13 cellular contexts compared by ENCODE assay signal in the genomic region with DNA sequence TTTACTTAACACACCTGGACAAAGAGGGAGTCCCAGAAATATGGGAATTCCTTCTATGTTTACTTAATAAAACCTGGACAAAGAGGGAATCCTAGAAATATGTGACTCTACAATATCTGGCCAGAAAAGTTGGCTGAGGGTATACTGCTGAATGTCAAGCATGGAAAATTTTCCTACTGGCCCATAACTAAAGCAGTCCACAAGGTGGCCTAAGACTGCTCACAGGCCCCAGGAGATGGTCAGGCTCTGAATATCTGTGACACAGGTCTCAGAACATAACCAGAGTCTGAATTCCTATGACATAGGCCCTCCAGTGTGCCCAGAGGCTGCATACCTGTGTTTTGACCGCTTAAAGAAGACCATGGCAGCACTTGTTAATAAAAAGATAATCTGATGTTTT.
DNase-seq lines count a peak whose midpoint lies in the region; ATAC-seq and TF ChIP-seq lines count a peak whose summit lies in the region.
"Had no signal": no experiment of that assay in that cellular context is flagged by ENCODE, and none has a peak within 500 bp of the region (broad histone marks: within the 10 kb centered on the region; RNA-seq: fewer than 3 reads in every experiment).

No MANE protein-coding gene starts in this region.

- DNase-seq in NCI-H2196 (lab: John Stamatoyannopoulos, UW; ENCODE audit: unreplicated experiment), result peak; percentile 3
- DNase-seq in NCI-H2196 treated with DMSO at 0.1 percent for 48 hours (lab: John Stamatoyannopoulos, UW; ENCODE audit: unreplicated experiment), result no peak
- peak; percentile 2 for DNase-seq in globus pallidus (ENCODE audit: low spot score)
- DNase-seq in left ventricle myocardium superior, result no peak
- DNase-seq: activated T-cell treated with anti-CD3 and anti-CD28 coated beads, Interleukin-2, amount 50 U/mL, for 1 hour; DND-41; effector CD4-positive, alpha-beta T cell; heart left ventricle had no signal

- H3K27me3 ChIP-seq in OCI-LY3 (ENCODE audit: low read depth, low read length) (no peaks in the 10 kb centered on the region), parathyroid adenoma (ENCODE audit: control insufficient read depth, insufficient read depth, low read length) (no peaks in the 10 kb centered on the region)
- H3K27me3 ChIP-seq: heart left ventricle had no signal

- H3K27ac ChIP-seq in OCI-LY3 (ENCODE audit: low read length), result peak overlapping the region; percentile 76
- peak overlapping the region; percentile 84 for H3K27ac ChIP-seq in parathyroid adenoma
- H3K27ac ChIP-seq: heart left ventricle, thoracic aorta had no signal

- H3K9me3 ChIP-seq in OCI-LY3 (ENCODE audit: insufficient read depth, low read length) (no peaks in the 10 kb centered on the region), parathyroid adenoma (ENCODE audit: control insufficient read depth, low read length) (no peaks in the 10 kb centered on the region)
- H3K9me3 ChIP-seq: heart left ventricle, thoracic aorta had no signal

- H3K4me2 ChIP-seq in OCI-LY3 (ENCODE audit: low read length) (peak overlapping the region; percentile 50), parathyroid adenoma (ENCODE audit: low read length) (no peak overlapping the region)

- H4K20me1 ChIP-seq in OCI-LY3 (ENCODE audit: insufficient read depth, low read length), result no peaks in the 10 kb centered on the region

- intact Hi-C loops in left ventricle myocardium superior (cut with micrococcal nuclease), result no loop called here

- H3K9ac ChIP-seq in OCI-LY3 (ENCODE audit: low read length) (peak overlapping the region; percentile 28; the same call in 1 of the 2 replicates), parathyroid adenoma (no peak overlapping the region)

- H3K36me3 ChIP-seq in OCI-LY3 (replicated peaks; ENCODE audit: low read depth, low read length) (peaks cover 8% of the 10 kb centered on the region), parathyroid adenoma (ENCODE audit: control insufficient read depth, insufficient read depth, low read length) (no peaks in the 10 kb centered on the region)
- H3K36me3 ChIP-seq: heart left ventricle, thoracic aorta had no signal

- H3K4me3 ChIP-seq in OCI-LY3 (ENCODE audit: low read length) (0 out of 2 replicates have a peak overlapping the region, but pooled peaks have one; percentile 10), parathyroid adenoma (ENCODE audit: low read depth, low read length) (no peak overlapping the region)
- H3K4me3 ChIP-seq: heart left ventricle, thoracic aorta had no signal

- no peak for TF ChIP-seq CTCF in OCI-LY3 (IDR thresholded peaks at IDR 0.05; ENCODE audit: low read depth, low read length)
- TF ChIP-seq CTCF in parathyroid adenoma (IDR thresholded peaks at IDR 0.05), result peak; percentile 48

- peak overlapping the region; percentile 58; the same call in 1 of the 2 replicates for H2AFZ ChIP-seq in OCI-LY3 (ENCODE audit: low read depth, low read length)
- peak overlapping the region; percentile 59 for H2AFZ ChIP-seq in parathyroid adenoma

- no peaks in the 10 kb centered on the region for H3K79me2 ChIP-seq in OCI-LY3 (ENCODE audit: low read length)
- no peaks in the 10 kb centered on the region for H3K79me2 ChIP-seq in parathyroid adenoma

- H3K4me1 ChIP-seq in OCI-LY3 (ENCODE audit: low read length) (peaks cover 29% of the 10 kb centered on the region), parathyroid adenoma (peaks cover 8% of the 10 kb centered on the region)
- H3K4me1 ChIP-seq: heart left ventricle had no signal

- ATAC-seq in HG03139 (IDR thresholded peaks at IDR 0.05; ENCODE audit: unreplicated experiment), result no peak
- ATAC-seq in GM18520 (IDR thresholded peaks at IDR 0.05; ENCODE audit: unreplicated experiment), result no peak
- ATAC-seq in left ventricle myocardium superior, result no peak
- ATAC-seq: heart left ventricle had no signal

Comparison
In these comparisons a context has a peak if more than half of its experiments do, and no peak if none do; other contexts are left out.
1. DNase-seq: peak in NCI-H2196 (single experiment) and globus pallidus (single experiment); none in NCI-H2196 treated with DMSO at 0.1 percent for 48 hours (single experiment) and left ventricle myocardium superior (single experiment).